In genomic region chr17:32628645-32629044, GRCh38 we compare ENCODE assay signal across 17 cellular contexts.
DNase-seq lines count a peak whose midpoint lies in the region; ATAC-seq, FAIRE-seq and TF ChIP-seq lines count a peak whose summit lies in the region.
"Had no signal": no experiment of that assay in that cellular context is flagged by ENCODE, and none has a peak within 500 bp of the region (broad histone marks: within the 10 kb centered on the region; RNA-seq: fewer than 3 reads in every experiment).

No MANE protein-coding gene starts in this region.

- H3K27ac ChIP-seq in liver (ENCODE audit: low read depth in 1 of 2, low read length in 2 of 2) (no peak overlapping the region), HepG2 (ENCODE audit: extremely low read length, insufficient read depth, low read length) (no peak overlapping the region), right lobe of liver (peak overlapping the region; percentile 8 to 30 (median 12))

- no peak overlapping the region for H3K4me3 ChIP-seq in liver (ENCODE audit: low read depth in 1 of 3, low read length in 3 of 3)
- no peak overlapping the region for H3K4me3 ChIP-seq in HepG2 (replicated peaks in 1 of 3; ENCODE audit: insufficient read depth in 1 of 3, low read depth in 2 of 3, low read length in 3 of 3)
- H3K4me3 ChIP-seq in right lobe of liver: no peak overlapping the region
- H3K4me3 ChIP-seq in HAP-1: no peak overlapping the region

- TF ChIP-seq RAD21 in liver (IDR thresholded peaks at IDR 0.05) (peak in 1 of 2 donors; percentile 12), HepG2 (CRISPR knock-in tag; IDR thresholded peaks at IDR 0.05) (no peak)

- TF ChIP-seq EP300 in HepG2 (IDR thresholded peaks at IDR 0.05; ENCODE audit: low read depth in 2 of 2, low read length in 2 of 2): no peak
- no peak for TF ChIP-seq EP300 in HepG2 (CRISPR knock-in tag; IDR thresholded peaks at IDR 0.05; ENCODE audit: borderline replicate concordance)

- WGBS in liver: 45% methylated on average over 1 of the region's 1 CpG
- 95% methylated on average over 1 of the region's 1 CpG for WGBS in HepG2 (ENCODE audit: low lambda C conversion rate)
- 14% methylated on average over 1 of the region's 1 CpG for WGBS in right lobe of liver (ENCODE audit: insufficient coverage, low coverage, low lambda C conversion rate, missing lambda C conversion rate)

- H3K9me3 Mint-ChIP-seq in brain: no peaks in the 10 kb centered on the region
- H3K9me3 Mint-ChIP-seq: CD4-positive, alpha-beta T cell; HFFc6 had no signal

- no peak overlapping the region for H2AFZ ChIP-seq in HepG2 (ENCODE audit: low read length)

- POLR2A ChIA-PET in HepG2 (lab: Yijun Ruan, JAX): no interaction called here

- no peaks in the 10 kb centered on the region for H3K36me3 Mint-ChIP-seq in brain

- peaks cover 57% of the 10 kb centered on the region for H3K4me1 Mint-ChIP-seq in brain
- H3K4me1 Mint-ChIP-seq: B cell had no signal

- BruUV-seq in HepG2 (replicated peaks; lab: Mats Ljungman, UMichigan): no TSS peak

- no peaks in the 10 kb centered on the region for H3K79me2 ChIP-seq in HepG2 (ENCODE audit: insufficient read depth, low read length)

- DNase-seq in HepG2 (ENCODE audit: low spot score) (no peak), right lobe of liver (no peak), NCI-H2227 treated with DMSO at 0.1 percent for 48 hours (lab: John Stamatoyannopoulos, UW) (no peak), HAP-1 (ENCODE audit: low spot score in 2 of 2) (no peak)
- DNase-seq: Calu3; CD4-positive, alpha-beta T cell; DMS79; HCEC 1CT; HFFc6 had no signal

- H3K4me2 ChIP-seq in HepG2 (ENCODE audit: low read depth, low read length): no peak overlapping the region

- H3K36me3 ChIP-seq in liver (ENCODE audit: control insufficient read depth in 4 of 4, insufficient read depth in 3 of 4, low read depth in 1 of 4, low read length in 3 of 4) (no peaks in the 10 kb centered on the region), HepG2 (replicated peaks in 1 of 2; ENCODE audit: control insufficient read depth in 1 of 2, insufficient read depth in 2 of 2, low read length in 2 of 2) (no peaks in the 10 kb centered on the region), right lobe of liver (no peaks in the 10 kb centered on the region), HAP-1 (replicated peaks) (no peaks in the 10 kb centered on the region)

- TF ChIP-seq POLR2A in HepG2 (IDR thresholded peaks at IDR 0.05; ENCODE audit: insufficient read depth in 1 of 2, low read depth in 2 of 2, low read length in 2 of 2) (no peak), right lobe of liver (IDR thresholded peaks at IDR 0.05) (no peak)

- peak overlapping the region in 3 of 5 experiments; percentile 82 to 88 (median 85) for H3K4me3 Mint-ChIP-seq in brain
- H3K4me3 Mint-ChIP-seq: B cell; CD4-positive, alpha-beta T cell; HFFc6 had no signal

- no peak overlapping the region for H3K9ac ChIP-seq in liver (ENCODE audit: low read depth in 1 of 2, low read length in 2 of 2)
- no peak overlapping the region for H3K9ac ChIP-seq in HepG2 (ENCODE audit: insufficient read depth, low read depth, low read length)

- no peaks in the 10 kb centered on the region for H3K9me3 ChIP-seq in liver (ENCODE audit: control insufficient read depth in 4 of 4, low read length in 3 of 4)
- no peaks in the 10 kb centered on the region for H3K9me3 ChIP-seq in HepG2 (ENCODE audit: low read length)
- H3K9me3 ChIP-seq in right lobe of liver: no peaks in the 10 kb centered on the region
- no peaks in the 10 kb centered on the region for H3K9me3 ChIP-seq in HAP-1

- intact Hi-C loops in HepG2 (cut with micrococcal nuclease; ENCODE audit: unreplicated experiment): no loop called here
- intact Hi-C loops in right lobe of liver (cut with DNase I): no loop called here

- no peak for TF ChIP-seq CTCF in liver (IDR thresholded peaks at IDR 0.05; ENCODE audit: low read depth, low read length, missing input control)
- no peak for TF ChIP-seq CTCF in HepG2 (CRISPR knock-in tag; IDR thresholded peaks at IDR 0.05)
- no peak for TF ChIP-seq CTCF in brain (conservative IDR thresholded peaks at IDR 0.05)
- no peak for TF ChIP-seq CTCF in right lobe of liver (IDR thresholded peaks at IDR 0.05)

- in situ Hi-C loops in HepG2 (cut with HindIII; ENCODE audit: extremely low pct_ligation_motif_present, low pct_unique_long_range_greater_than_20kb) (no loop called here), HAP-1 (cut with MboI; ENCODE audit: low sequenced_read_pairs) (no loop called here)

- H3K4me1 ChIP-seq in liver (ENCODE audit: control insufficient read depth in 4 of 4, insufficient read depth in 4 of 4, low read length in 3 of 4) (peaks cover 6 to 20% (median 15%) of the 10 kb centered on the region in 4 donors), HepG2 (ENCODE audit: insufficient read depth, low read length) (no peaks in the 10 kb centered on the region), right lobe of liver (peaks cover 0 to 17% (median 5%) of the 10 kb centered on the region in 4 donors), HAP-1 (no peaks in the 10 kb centered on the region)

- CTCF ChIA-PET in HepG2 (lab: Yijun Ruan, JAX; ENCODE audit: low intra/inter-chr PET ratio, low total read pairs): no interaction called here

- peak overlapping the region in 4 of 5 experiments; percentile 98 to 99 (median 99) for H3K27ac Mint-ChIP-seq in brain
- H3K27ac Mint-ChIP-seq: B cell; CD4-positive, alpha-beta T cell; HFFc6 had no signal

- H3K27me3 ChIP-seq in liver (ENCODE audit: control insufficient read depth in 4 of 4, insufficient read depth in 4 of 4, low read length in 3 of 4) (no peaks in the 10 kb centered on the region), HepG2 (ENCODE audit: control insufficient read depth in 1 of 2, insufficient read depth in 2 of 2, low read length in 2 of 2) (no peaks in the 10 kb centered on the region), right lobe of liver (no peaks in the 10 kb centered on the region), HAP-1 (ENCODE audit: low read depth) (peaks cover 8% of the 10 kb centered on the region)

- no peaks in the 10 kb centered on the region for H3K27me3 Mint-ChIP-seq in brain
- H3K27me3 Mint-ChIP-seq: B cell; CD4-positive, alpha-beta T cell had no signal

- FAIRE-seq in HepG2 (lab: Jason Lieb, UNC): no peak
- FAIRE-seq: A204.1, G401.6, GM12891, H1 had no signal

- H4K20me1 ChIP-seq in HepG2 (ENCODE audit: insufficient read depth, low read length): no peaks in the 10 kb centered on the region

- ATAC-seq in HepG2 (no peak), right lobe of liver (peak; percentile 43 to 66 (median 54)), GM21786 (IDR thresholded peaks at IDR 0.05; ENCODE audit: unreplicated experiment) (no peak)

TF ChIP-seq in liver, 16 proteins besides CTCF, POLR2A, EP300 and RAD21 (continues in another document):
- TF ChIP-seq FOXA2 (IDR thresholded peaks at IDR 0.05): no peak
- no peak for TF ChIP-seq NR2F2 (IDR thresholded peaks at IDR 0.05)
- TF ChIP-seq SP1 (IDR thresholded peaks at IDR 0.05): peak; percentile 28
- TF ChIP-seq RXRA (IDR thresholded peaks at IDR 0.05): peak; percentile 22 to 44
- TF ChIP-seq FOXA1 (IDR thresholded peaks at IDR 0.05): no peak

TF ChIP-seq in HepG2, 621 proteins besides CTCF, POLR2A, EP300 and RAD21:
- TF ChIP-seq PATZ1 (CRISPR knock-in tag; IDR thresholded peaks at IDR 0.05) (no peak), CEBPB (IDR thresholded peaks at IDR 0.05; ENCODE audit: borderline replicate concordance, low read depth, low read length) (no peak), KMT2A (CRISPR knock-in tag; IDR thresholded peaks at IDR 0.05) (no peak), ZNF773 (CRISPR knock-in tag; IDR thresholded peaks at IDR 0.05; ENCODE audit: borderline replicate concordance) (no peak), MAFG (CRISPR knock-in tag; IDR thresholded peaks at IDR 0.05) (no peak), HIVEP1 (CRISPR knock-in tag; IDR thresholded peaks at IDR 0.05) (no peak)
- TF ChIP-seq, protein P1, sequence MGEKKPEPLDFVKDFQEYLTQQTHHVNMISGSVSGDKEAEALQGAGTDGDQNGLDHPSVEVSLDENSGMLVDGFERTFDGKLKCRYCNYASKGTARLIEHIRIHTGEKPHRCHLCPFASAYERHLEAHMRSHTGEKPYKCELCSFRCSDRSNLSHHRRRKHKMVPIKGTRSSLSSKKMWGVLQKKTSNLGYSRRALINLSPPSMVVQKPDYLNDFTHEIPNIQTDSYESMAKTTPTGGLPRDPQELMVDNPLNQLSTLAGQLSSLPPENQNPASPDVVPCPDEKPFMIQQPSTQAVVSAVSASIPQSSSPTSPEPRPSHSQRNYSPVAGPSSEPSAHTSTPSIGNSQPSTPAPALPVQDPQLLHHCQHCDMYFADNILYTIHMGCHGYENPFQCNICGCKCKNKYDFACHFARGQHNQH (CRISPR knock-in tag; IDR thresholded peaks at IDR 0.05): no peak

Comparison
In these comparisons a context has a peak if more than half of its experiments do, and no peak if none do; other contexts are left out.
1. H3K27ac ChIP-seq: peak in right lobe of liver (3 of 3); none in liver (0 of 2) and HepG2 (single experiment).
2. ATAC-seq: peak in right lobe of liver (4 of 4); none in HepG2 (single experiment) and GM21786 (single experiment).